In genomic region chr2:219459460-219460311, GRCh38 we compare ENCODE assay signal across 9 cellular contexts. TPM values are rescaled to one million over a fixed set of nuclear protein-coding genes. Genes with fewer than 3 reads are reported as not detected.
A peak's percentile ranks its signal among the peaks of the same experiment; 100 is the strongest.
DNase-seq lines count a peak whose midpoint lies in the region; TF ChIP-seq lines count a peak whose summit lies in the region.
"Had no signal": no experiment of that assay in that cellular context is flagged by ENCODE, and none has a peak within 500 bp of the region (broad histone marks: within the 10 kb centered on the region; RNA-seq: fewer than 3 reads in every experiment).

No MANE protein-coding gene starts in this region.

- no peaks in the 10 kb centered on the region for H3K9me3 Mint-ChIP-seq in Caco-2 (ENCODE audit: unreplicated experiment)
- H3K9me3 Mint-ChIP-seq: stimulated activated naive CD8-positive, alpha-beta T cell treated with anti-CD3 and anti-CD28 coated beads, Interleukin-15, Interleukin-2, amounts not matched to agents 100 ng/mL and 50 ng/mL, for 24 hours had no signal

- H3K4me1 ChIP-seq in Caco-2: 0 out of 2 replicates have a peak, but pooled peaks cover 4% of the 10 kb centered on the region

- H3K27ac ChIP-seq in VCaP (no peak overlapping the region), dorsolateral prefrontal cortex (peak overlapping the region in 33 of 59 donors; percentile 1 to 76 (median 48)), temporal lobe (ENCODE audit: low read depth, low read length) (peak overlapping the region; percentile 56)

- peak; percentile 70 to 73 for DNase-seq in Caco-2
- DNase-seq in GM20000 (ENCODE audit: low spot score): peak; percentile 88
- peak in 5 of 10 donors; percentile 38 to 59 (median 49) for DNase-seq in dorsolateral prefrontal cortex
- peak; percentile 54 for DNase-seq in medulla oblongata (ENCODE audit: extremely low spot score)
- no peak for DNase-seq in cerebellar nuclear complex (lab: John Stamatoyannopoulos, UW)

- H3K36me3 ChIP-seq in Caco-2 (ENCODE audit: control insufficient read depth, insufficient read depth, low read length): no peaks in the 10 kb centered on the region

- H3K27me3 Mint-ChIP-seq in Caco-2 (ENCODE audit: insufficient read depth, unreplicated experiment): no peaks in the 10 kb centered on the region
- H3K27me3 Mint-ChIP-seq: stimulated activated naive CD8-positive, alpha-beta T cell treated with anti-CD3 and anti-CD28 coated beads, Interleukin-15, Interleukin-2, amounts not matched to agents 100 ng/mL and 50 ng/mL, for 24 hours had no signal

- CTCF ChIA-PET in Caco-2 (lab: Charles Lee): interaction anchor here (0.6 to 2.5 kb wide), 14 partner anchors 14 to 340 kb away, joined by 3 to 59 read pairs (median 3); partner anchors contain the start of genes CHPF, GMPPA and TMEM198

- peaks cover 7% of the 10 kb centered on the region for H3K4me1 Mint-ChIP-seq in Caco-2 (ENCODE audit: low read depth, unreplicated experiment)

- no TSS peak for BruUV-seq in Caco-2 (replicated peaks; lab: Mats Ljungman, UMichigan)

- intact Hi-C loops in Caco-2 (cut with micrococcal nuclease; ENCODE audit: unreplicated experiment): loop anchor here (1.0 kb wide), 2 partner anchors 17 to 71 kb away; no protein-coding TSS in a partner anchor
- intact Hi-C loops in dorsolateral prefrontal cortex (cut with DNase I): no loop called here

- H3K36me3 Mint-ChIP-seq in Caco-2 (ENCODE audit: insufficient read depth, unreplicated experiment): no peaks in the 10 kb centered on the region

- POLR2A ChIA-PET in Caco-2 (lab: Charles Lee): no interaction called here

- TF ChIP-seq RAD21 in Ishikawa (IDR thresholded peaks at IDR 0.05; ENCODE audit: low read depth): peak; percentile 59

- no peaks in the 10 kb centered on the region for H3K9me3 ChIP-seq in Caco-2

- no peak overlapping the region for H3K4me3 ChIP-seq in Caco-2 (ENCODE audit: low read depth, low read length)
- H3K4me3 ChIP-seq in dorsolateral prefrontal cortex: peak overlapping the region in 1 of 59 donors; percentile 12

- H3K4me3 Mint-ChIP-seq in Caco-2 (ENCODE audit: unreplicated experiment): no peak overlapping the region
- H3K4me3 Mint-ChIP-seq: stimulated activated naive CD8-positive, alpha-beta T cell treated with anti-CD3 and anti-CD28 coated beads, Interleukin-15, Interleukin-2, amounts not matched to agents 100 ng/mL and 50 ng/mL, for 24 hours had no signal

- no peak overlapping the region for H3K27ac Mint-ChIP-seq in Caco-2 (ENCODE audit: unreplicated experiment)
- H3K27ac Mint-ChIP-seq: stimulated activated naive CD8-positive, alpha-beta T cell treated with anti-CD3 and anti-CD28 coated beads, Interleukin-15, Interleukin-2, amounts not matched to agents 100 ng/mL and 50 ng/mL, for 24 hours had no signal

- H3K27me3 ChIP-seq in Caco-2 (replicated peaks; ENCODE audit: control insufficient read depth, insufficient read depth, low read length) (no peaks in the 10 kb centered on the region), dorsolateral prefrontal cortex (peaks cover 0 to 10% (median 0%) of the 10 kb centered on the region in 45 donors)

- TF ChIP-seq EP300 in Ishikawa (IDR thresholded peaks at IDR 0.05; ENCODE audit: borderline replicate concordance): no peak

- TF ChIP-seq CTCF in Caco-2 (IDR thresholded peaks at IDR 0.05; ENCODE audit: insufficient read depth in 1 of 2, low read depth in 1 of 2, low read length in 1 of 2, severe bottlenecking in 1 of 2, unreplicated experiment in 1 of 2) (peak; percentile 87 to 93), GM20000 (IDR thresholded peaks at IDR 0.05; ENCODE audit: extremely low read depth, missing control alignments) (peak; percentile 86), VCaP (conservative IDR thresholded peaks at IDR 0.05) (peak; percentile 85), dorsolateral prefrontal cortex (IDR thresholded peaks at IDR 0.05 in 54 of 56, conservative IDR thresholded peaks at IDR 0.05 in 2 of 56; ENCODE audit: low read depth in 1 of 56, partially characterized antibody in 56 of 56) (peak in 55 of 56 donors; percentile 46 to 86 (median 75))

TF ChIP-seq in Ishikawa, 13 proteins besides CTCF, POLR2A, EP300 and RAD21:
- TF ChIP-seq REST (IDR thresholded peaks at IDR 0.05; ENCODE audit: low read depth) (no peak), MAX (IDR thresholded peaks at IDR 0.05) (0 out of 2 replicates have a peak, but pooled peaks have one; percentile 14), TEAD4 (IDR thresholded peaks at IDR 0.05) (no peak)

RNA-seq across cellular contexts. Expression of gene SPEG, which starts 25.0 kb away (rescaled TPM):
- total RNA-seq in Caco-2 (2022) (17.2 and 18.6 TPM in 2 replicates), dorsolateral prefrontal cortex (100 to 1,000 TPM in 2 of 120 experiments, 10 to 100 TPM in 118; 32.9 to 106 (median 65.5) TPM), temporal lobe (12.3 TPM)

RNA-seq across cellular contexts. Expression of gene GMPPA, which starts 39.0 kb away (rescaled TPM):
- 51.0 and 53.7 TPM in 2 replicates for total RNA-seq in Caco-2 (2022)
- total RNA-seq in dorsolateral prefrontal cortex: 10 to 100 TPM; 13.8 to 39.8 (median 21.0) TPM
- total RNA-seq in temporal lobe: 7.9 TPM

RNA-seq across cellular contexts. Expression of gene DES, which starts 41.5 kb away (rescaled TPM):
- total RNA-seq in Caco-2 (2022): 0.86 TPM in 1 of 2 replicates, not detected in the other
- total RNA-seq in dorsolateral prefrontal cortex: 100 to 1,000 TPM in 3 of 120 experiments, 10 to 100 TPM in 27, 1 to 10 TPM in 72, under 1 TPM in 18; 0.25 to 282 (median 3.2) TPM
- total RNA-seq in temporal lobe: 0.49 TPM

RNA-seq across cellular contexts. Expression of gene ASIC4, which starts 54.6 kb away (rescaled TPM):
- 0.16 and 0.19 TPM in 2 replicates for total RNA-seq in Caco-2 (2022)
- total RNA-seq in dorsolateral prefrontal cortex: 10 to 100 TPM in 7 of 120 experiments, 1 to 10 TPM in 113; 2.8 to 14.2 (median 6.5) TPM
- total RNA-seq in temporal lobe: 3.4 TPM

Comparison
In these comparisons a context has a peak if more than half of its experiments do, and no peak if none do; other contexts are left out.
1. DNase-seq: peak in Caco-2 (2 of 2), GM20000 (single experiment) and medulla oblongata (single experiment); none in cerebellar nuclear complex (0 of 2).
2. Peak in every context shown above with its lines, with median percentiles within 50 percentile points of each other: CTCF ChIP-seq.